In the genomic region with DNA sequence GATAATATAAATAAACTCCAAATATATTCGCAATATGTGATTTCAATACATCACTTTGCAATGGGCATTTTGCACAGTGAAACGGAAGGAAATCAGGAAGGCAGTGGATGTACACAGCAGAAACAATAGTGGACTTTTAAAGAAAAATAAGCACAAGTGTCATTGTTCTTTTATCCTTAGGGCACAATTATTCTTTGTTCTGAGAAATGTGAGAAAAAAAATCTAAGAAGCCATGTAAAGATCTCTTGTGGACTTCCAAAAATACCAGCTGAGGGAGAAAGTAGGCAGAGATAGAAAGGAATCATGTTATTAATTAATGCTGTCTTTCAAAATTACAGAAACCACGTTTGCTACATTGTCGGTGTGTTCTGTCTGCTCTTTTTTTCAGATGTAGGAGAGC, we compare ENCODE assay signal across 23 cellular contexts. TPM values are rescaled to one million over a fixed set of nuclear protein-coding genes. Genes with fewer than 3 reads are reported as not detected.
"Had no signal": no experiment of that assay in that cellular context is flagged by ENCODE, and none has a peak within 500 bp of the region (broad histone marks: within the 10 kb centered on the region; RNA-seq: fewer than 3 reads in every experiment).

No MANE protein-coding gene starts in this region.

- H3K9me3 Mint-ChIP-seq: activated T-cell treated with anti-CD3 and anti-CD28 coated beads, Interleukin-2, amount 50 U/mL, for 4 hours; activated T-helper 2 cell treated with anti-CD3 and anti-CD28 coated beads, Interferon-gamma antibody, Interleukin-2, Interleukin-4, amounts not matched to agents 10 μg/mL and 5 μg/mL and 100 μg/mL, durations not matched to agents 14 hours and 24 hours and 36 hours; central memory CD8-positive, alpha-beta T cell; T-helper 1 cell treated with Interleukin-12 subunit alpha and Interleukin-12 subunit beta and Interleukin-4 antibody, amounts not matched to agents 30 μg/mL and 1 μg/mL, for 36 hours; type B pancreatic cell had no signal

- DNase-seq: activated CD4-positive, alpha-beta T cell treated with anti-CD3 and anti-CD28 coated beads for 4 hours; activated CD4-positive, alpha-beta T cell treated with anti-CD3 and anti-CD28 coated beads, Interleukin-2, amount 50 U/mL, for 48 hours; activated CD4-positive, CD25-positive, alpha-beta regulatory T cell; activated CD8-positive, alpha-beta memory T cell treated with anti-CD3 and anti-CD28 coated beads, Interleukin-2, amount 50 U/mL, for 48 hours; activated naive CD4-positive, alpha-beta T cell; activated T-cell treated with anti-CD3 and anti-CD28 coated beads, Interleukin-2, amount 50 U/mL, for 4 hours; adrenal gland; head of caudate nucleus; lower lobe of right lung; naive thymus-derived CD4-positive, alpha-beta T cell; right cardiac atrium; stimulated activated CD4-positive, alpha-beta T cell treated with anti-CD3 and anti-CD28 coated beads, Interleukin-1b, Interleukin-23, amount 100 ng/mL, for 48 hours; stomach had no signal

- H3K4me3 Mint-ChIP-seq: activated naive CD8-positive, alpha-beta T cell; activated T-cell treated with anti-CD3 and anti-CD28 coated beads, Interleukin-2, amount 50 U/mL, for 4 hours; central memory CD8-positive, alpha-beta T cell; naive thymus-derived CD4-positive, alpha-beta T cell; T-helper 1 cell treated with Interleukin-12 subunit alpha and Interleukin-12 subunit beta and Interleukin-4 antibody, amounts not matched to agents 30 μg/mL and 1 μg/mL, for 36 hours; type B pancreatic cell had no signal

- H3K27ac Mint-ChIP-seq: activated naive CD8-positive, alpha-beta T cell; activated T-helper 2 cell treated with anti-CD3 and anti-CD28 coated beads, Interferon-gamma antibody, Interleukin-2, Interleukin-4, amounts not matched to agents 10 μg/mL and 5 μg/mL and 100 μg/mL, durations not matched to agents 14 hours and 24 hours and 36 hours; naive thymus-derived CD4-positive, alpha-beta T cell; progenitor cell of endocrine pancreas; T-helper 1 cell treated with Interleukin-12 subunit alpha and Interleukin-12 subunit beta and Interleukin-4 antibody, amounts not matched to agents 30 μg/mL and 1 μg/mL, for 36 hours; type B pancreatic cell had no signal

- H3K4me1 ChIP-seq: adrenal gland, lower lobe of right lung, stomach had no signal

- ATAC-seq: activated T-cell treated with anti-CD3 and anti-CD28 coated beads, Interleukin-2, amount 50 U/mL, for 4 hours; esophagus mucosa; lower lobe of right lung; naive thymus-derived CD4-positive, alpha-beta T cell; right cardiac atrium had no signal

- H3K9me3 ChIP-seq: adrenal gland, lower lobe of right lung, stomach, thoracic aorta had no signal

- H3K27ac ChIP-seq: adrenal gland, coronary artery, lower lobe of right lung, stomach, thoracic aorta had no signal

- H3K4me1 Mint-ChIP-seq: central memory CD8-positive, alpha-beta T cell; naive thymus-derived CD4-positive, alpha-beta T cell had no signal

- H3K36me3 ChIP-seq: adrenal gland, lower lobe of right lung, stomach, thoracic aorta had no signal

- H3K27me3 Mint-ChIP-seq: activated naive CD8-positive, alpha-beta T cell; central memory CD8-positive, alpha-beta T cell; naive thymus-derived CD4-positive, alpha-beta T cell; progenitor cell of endocrine pancreas; type B pancreatic cell had no signal

- H3K27me3 ChIP-seq: stomach had no signal

- H3K4me3 ChIP-seq: adrenal gland, coronary artery, lower lobe of right lung, stomach, thoracic aorta had no signal

RNA-seq across cellular contexts. Expression of gene PRRG1, which starts 17.6 kb away (rescaled TPM):
- total RNA-seq: activated CD8-positive, alpha-beta memory T cell treated with anti-CD3 and anti-CD28 coated beads for 36 hours; activated T-cell treated with anti-CD3 and anti-CD28 coated beads, Interleukin-2, amount 50 U/mL, for 4 hours; activated T-helper 2 cell treated with anti-CD3 and anti-CD28 coated beads, Interferon-gamma antibody, Interleukin-2, Interleukin-4, amounts not matched to agents 10 μg/mL and 5 μg/mL and 100 μg/mL, durations not matched to agents 14 hours and 24 hours and 36 hours had no signal
